Comparison of ENCODE assay signal across 14 cellular contexts in the genomic region with DNA sequence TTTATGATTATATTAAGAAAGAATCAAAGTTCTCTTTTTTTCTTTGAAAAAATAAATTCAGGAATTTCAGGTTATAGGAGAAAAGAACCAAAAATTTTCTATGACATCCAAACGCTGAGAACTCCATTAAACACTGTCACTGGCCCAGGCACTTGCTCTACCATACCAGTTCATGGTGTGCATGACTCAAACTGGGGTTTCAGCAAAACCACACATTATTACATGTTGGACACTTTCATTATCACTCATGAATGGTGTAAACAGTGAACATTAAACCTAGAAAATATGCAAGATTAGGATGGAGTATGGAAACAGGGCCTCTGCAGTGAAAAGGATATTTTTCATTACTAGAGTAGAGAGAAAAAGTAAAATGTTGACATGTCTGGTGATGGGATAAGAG.
DNase-seq lines count a peak whose midpoint lies in the region; ATAC-seq, FAIRE-seq and TF ChIP-seq lines count a peak whose summit lies in the region.
"Had no signal": no experiment of that assay in that cellular context is flagged by ENCODE, and none has a peak within 500 bp of the region (broad histone marks: within the 10 kb centered on the region; RNA-seq: fewer than 3 reads in every experiment).

No MANE protein-coding gene starts in this region.

- 65 to 78% methylated on average over 1 of the region's 1 CpG for WGBS in pancreas, 2 donors

- no peaks in the 10 kb centered on the region for H3K27me3 Mint-ChIP-seq in stimulated activated naive B cell treated with anti-CD40 and anti-IgM and Interleukin-4, amounts not matched to agents 10 μg/mL and 1 μg/mL and 100 μg/mL, for 72 hours

- no peak overlapping the region for H3K4me3 Mint-ChIP-seq in stimulated activated naive B cell treated with anti-CD40 and anti-IgM and Interleukin-4, amounts not matched to agents 10 μg/mL and 1 μg/mL and 100 μg/mL, for 72 hours

- H3K4me3 ChIP-seq in pancreas, result no peak overlapping the region
- no peak overlapping the region for H3K4me3 ChIP-seq in H7 (ENCODE audit: insufficient read depth, low read depth, low read length)
- H3K4me3 ChIP-seq: thoracic aorta had no signal

- H3K4me1 Mint-ChIP-seq in stimulated activated naive B cell treated with anti-CD40 and anti-IgM and Interleukin-4, amounts not matched to agents 10 μg/mL and 1 μg/mL and 100 μg/mL, for 72 hours, result no peaks in the 10 kb centered on the region

- H3K4me1 ChIP-seq in pancreas, result no peaks in the 10 kb centered on the region

- no peak for DNase-seq in stimulated activated naive B cell treated with anti-CD40 and anti-IgM and Interleukin-4, amounts not matched to agents 10 μg/mL and 1 μg/mL and 100 μg/mL, for 72 hours
- DNase-seq in pancreas (no peak), RKO (ENCODE audit: low spot score) (no peak), H7 (no peak)
- DNase-seq: activated T-cell treated with anti-CD3 and anti-CD28 coated beads, Interleukin-2, amount 50 U/mL, for 1 hour; brain microvascular endothelial cell; Calu3; NCI-H1930 had no signal

- ATAC-seq in GM19035 (IDR thresholded peaks at IDR 0.05; ENCODE audit: unreplicated experiment) (peak; percentile 100), GM21786 (IDR thresholded peaks at IDR 0.05; ENCODE audit: unreplicated experiment) (peak; percentile 100), HG03139 (IDR thresholded peaks at IDR 0.05; ENCODE audit: unreplicated experiment) (peak; percentile 100), pancreas (no peak)
- ATAC-seq in stimulated activated naive B cell treated with anti-CD40 and anti-IgM and Interleukin-4, amounts not matched to agents 10 μg/mL and 1 μg/mL and 100 μg/mL, for 72 hours (replicated peaks), result peak; percentile 69 to 74
- ATAC-seq: HepG2, Panc1 had no signal

- H3K36me3 ChIP-seq in pancreas (no peaks in the 10 kb centered on the region), H7 (replicated peaks; ENCODE audit: control insufficient read depth, insufficient read depth, low read length) (no peaks in the 10 kb centered on the region)
- H3K36me3 ChIP-seq: brain microvascular endothelial cell, thoracic aorta had no signal

- FAIRE-seq in pancreas (lab: Jason Lieb, UNC), result no peak
- FAIRE-seq: HepG2 had no signal

- no peaks in the 10 kb centered on the region for H3K9me3 ChIP-seq in pancreas
- H3K9me3 ChIP-seq: thoracic aorta had no signal

- H3K9me3 Mint-ChIP-seq in stimulated activated naive B cell treated with anti-CD40 and anti-IgM and Interleukin-4, amounts not matched to agents 10 μg/mL and 1 μg/mL and 100 μg/mL, for 72 hours, result peaks cover 9 to 12% of the 10 kb centered on the region in 2 donors

- no peaks in the 10 kb centered on the region for H3K27me3 ChIP-seq in pancreas
- no peaks in the 10 kb centered on the region for H3K27me3 ChIP-seq in H7 (ENCODE audit: control insufficient read depth, insufficient read depth, low read length)
- H3K27me3 ChIP-seq: brain microvascular endothelial cell had no signal

- no peak for TF ChIP-seq CTCF in pancreas (IDR thresholded peaks at IDR 0.05)

- H3K27ac ChIP-seq in pancreas, result no peak overlapping the region
- H3K27ac ChIP-seq: brain microvascular endothelial cell, thoracic aorta had no signal

- H3K27ac Mint-ChIP-seq in stimulated activated naive B cell treated with anti-CD40 and anti-IgM and Interleukin-4, amounts not matched to agents 10 μg/mL and 1 μg/mL and 100 μg/mL, for 72 hours, result no peak overlapping the region

- H3K36me3 Mint-ChIP-seq in stimulated activated naive B cell treated with anti-CD40 and anti-IgM and Interleukin-4, amounts not matched to agents 10 μg/mL and 1 μg/mL and 100 μg/mL, for 72 hours, result no peaks in the 10 kb centered on the region

- intact Hi-C loops in pancreas (cut with DNase I), result no loop called here

Comparison
In these comparisons a context has a peak if more than half of its experiments do, and no peak if none do; other contexts are left out.
1. ATAC-seq: peak in GM19035 (single experiment), GM21786 (single experiment), HG03139 (single experiment) and stimulated activated naive B cell treated with anti-CD40 and anti-IgM and Interleukin-4, amounts not matched to agents 10 μg/mL and 1 μg/mL and 100 μg/mL, for 72 hours (2 of 2); none in pancreas (0 of 4).